In genomic region chr4:188417181-188417580, GRCh38 we compare ENCODE assay signal across 19 cellular contexts.
DNase-seq lines count a peak whose midpoint lies in the region; ATAC-seq, FAIRE-seq and TF ChIP-seq lines count a peak whose summit lies in the region.
"Had no signal": no experiment of that assay in that cellular context is flagged by ENCODE, and none has a peak within 500 bp of the region (broad histone marks: within the 10 kb centered on the region; RNA-seq: fewer than 3 reads in every experiment).

No MANE protein-coding gene starts in this region.

- H3K36me3 ChIP-seq in Karpas-422 (ENCODE audit: insufficient read depth, low read length): no peaks in the 10 kb centered on the region
- no peaks in the 10 kb centered on the region for H3K36me3 ChIP-seq in PC-3 (ENCODE audit: low read depth, low read length)
- H3K36me3 ChIP-seq in kidney (ENCODE audit: control insufficient read depth in 1 of 2, insufficient read depth in 2 of 2, low read length in 2 of 2): no peaks in the 10 kb centered on the region
- H3K36me3 ChIP-seq in trophoblast cell (ENCODE audit: control insufficient read depth in 1 of 2, insufficient read depth in 2 of 2, low read length in 2 of 2): no peaks in the 10 kb centered on the region
- H3K36me3 ChIP-seq: heart left ventricle, Peyer's patch, uterus had no signal

- no peak overlapping the region for H3K4me2 ChIP-seq in Karpas-422 (ENCODE audit: low read depth, low read length, poor library complexity, severe bottlenecking)
- no peak overlapping the region for H3K4me2 ChIP-seq in PC-3 (ENCODE audit: low read length)
- no peak overlapping the region for H3K4me2 ChIP-seq in trophoblast cell (ENCODE audit: low read length)

- H3K79me2 ChIP-seq in Karpas-422 (ENCODE audit: low read length) (no peaks in the 10 kb centered on the region), PC-3 (ENCODE audit: low read length) (no peaks in the 10 kb centered on the region), trophoblast cell (ENCODE audit: control insufficient read depth, insufficient read depth, low read length, poor library complexity) (no peaks in the 10 kb centered on the region)

- no peak overlapping the region for H3K14ac ChIP-seq in trophoblast cell (ENCODE audit: low read length)

- intact Hi-C loops in PC-3 (cut with micrococcal nuclease): no loop called here
- intact Hi-C loops in kidney (cut with DNase I): no loop called here

- no peak overlapping the region for H2BK120ac ChIP-seq in trophoblast cell (ENCODE audit: insufficient read depth, low read length, poor library complexity)

- H3F3A ChIP-seq in PC-3 (ENCODE audit: low read length, unreplicated experiment): no peaks in the 10 kb centered on the region

- H3K4me1 ChIP-seq in Karpas-422 (ENCODE audit: low read length) (no peaks in the 10 kb centered on the region), PC-3 (ENCODE audit: insufficient read depth, low read length) (no peaks in the 10 kb centered on the region), kidney (ENCODE audit: control insufficient read depth in 1 of 2, insufficient read depth in 1 of 2, low read depth in 1 of 2, low read length in 2 of 2) (no peaks in the 10 kb centered on the region), trophoblast cell (ENCODE audit: control insufficient read depth in 1 of 2, insufficient read depth in 2 of 2, low read length in 2 of 2) (no peaks in the 10 kb centered on the region)
- H3K4me1 ChIP-seq: heart left ventricle, Peyer's patch, uterus had no signal

- H2AK5ac ChIP-seq in trophoblast cell (ENCODE audit: low read length): no peak overlapping the region

- no peak overlapping the region for H2AFZ ChIP-seq in Karpas-422 (ENCODE audit: low read length)
- no peak overlapping the region for H2AFZ ChIP-seq in PC-3 (ENCODE audit: low read length)
- H2AFZ ChIP-seq in trophoblast cell (ENCODE audit: insufficient read depth, low read length, poor library complexity): no peak overlapping the region

- BruUV-seq in PC-3 (replicated peaks; lab: Mats Ljungman, UMichigan): no TSS peak

- no peak for FAIRE-seq in kidney (lab: Jason Lieb, UNC)

- H2BK12ac ChIP-seq in trophoblast cell (ENCODE audit: low read length): no peak overlapping the region

- H4K20me1 ChIP-seq in Karpas-422 (ENCODE audit: insufficient read depth, low read depth, low read length) (no peaks in the 10 kb centered on the region), PC-3 (ENCODE audit: low read length) (no peaks in the 10 kb centered on the region)

- H3K9ac ChIP-seq in Karpas-422 (ENCODE audit: low read length) (no peak overlapping the region), PC-3 (ENCODE audit: low read length) (no peak overlapping the region), kidney (ENCODE audit: low read length in 2 of 2) (no peak overlapping the region), trophoblast cell (ENCODE audit: low read length) (no peak overlapping the region)

- TF ChIP-seq CTCF in PC-3 (conservative IDR thresholded peaks at IDR 0.05; ENCODE audit: low read depth, low read length): no peak
- TF ChIP-seq CTCF in kidney (IDR thresholded peaks at IDR 0.05; ENCODE audit: borderline replicate concordance, extremely low read depth, insufficient read depth): peak; percentile 25

- no CpG with 5 or more reads among the region's 3 CpGs for WGBS in trophoblast cell (ENCODE audit: extremely low coverage, insufficient coverage, insufficient read length)

- H3K9me3 ChIP-seq in Karpas-422 (ENCODE audit: low read length) (no peaks in the 10 kb centered on the region), PC-3 (ENCODE audit: low read length) (no peaks in the 10 kb centered on the region), kidney (ENCODE audit: control insufficient read depth in 1 of 2, low read length in 2 of 2) (no peaks in the 10 kb centered on the region), trophoblast cell (ENCODE audit: insufficient read depth, low read depth, low read length) (no peaks in the 10 kb centered on the region)
- H3K9me3 ChIP-seq: heart left ventricle, uterus had no signal

- H3K4me3 ChIP-seq in Karpas-422 (ENCODE audit: low read length) (no peak overlapping the region), PC-3 (ENCODE audit: low read length) (no peak overlapping the region), kidney (ENCODE audit: low read length in 2 of 2) (no peak overlapping the region), trophoblast cell (ENCODE audit: low read depth, low read length) (no peak overlapping the region)
- H3K4me3 ChIP-seq: heart left ventricle, Peyer's patch, uterus had no signal

- no peak overlapping the region for H4K8ac ChIP-seq in trophoblast cell (ENCODE audit: low read depth, low read length)

- POLR2A ChIA-PET in PC-3 (lab: Charles Lee; ENCODE audit: unreplicated experiment): no interaction called here

- no peak overlapping the region for H4K91ac ChIP-seq in trophoblast cell (ENCODE audit: low read depth, low read length)

- CTCF ChIA-PET in PC-3 (lab: Charles Lee): no interaction called here

- DNase-seq in DMS153 treated with DMSO at 0.1 percent for 48 hours (lab: John Stamatoyannopoulos, UW; ENCODE audit: unreplicated experiment) (peak; percentile 31), Karpas-422 (peak; percentile 44), PC-3 (peak; percentile 8), kidney (no peak), trophoblast cell (no peak), SIG-M5 (lab: John Stamatoyannopoulos, UW) (no peak), NCI-H187 (lab: John Stamatoyannopoulos, UW) (no peak)
- DNase-seq: activated CD4-positive, alpha-beta T cell treated with anti-CD3 and anti-CD28 coated beads, Interleukin-2, amount 10 ng/mL, durations not matched to agents 7 days and 5 days; activated naive CD8-positive, alpha-beta T cell treated with anti-CD3 and anti-CD28 coated beads, Interleukin-2, amount 50 U/mL, for 24 hours; activated T-cell treated with anti-CD3 and anti-CD28 coated beads, Interleukin-2, amount 50 U/mL, for 24 hours; CD4-positive, CD25-positive, alpha-beta regulatory T cell; erythroblast; heart left ventricle; naive B cell; NCI-H345; Peyer's patch; retina; uterus had no signal

- H4K12ac ChIP-seq in trophoblast cell (ENCODE audit: low read depth, low read length): no peak overlapping the region

- H3K18ac ChIP-seq in trophoblast cell (ENCODE audit: low read length): no peak overlapping the region

- H3K23ac ChIP-seq in trophoblast cell (ENCODE audit: low read length): no peak overlapping the region

- H3K27ac ChIP-seq in Karpas-422 (ENCODE audit: low read length) (no peak overlapping the region), PC-3 (ENCODE audit: low read length) (no peak overlapping the region), kidney (ENCODE audit: low read depth in 2 of 2, low read length in 2 of 2) (no peak overlapping the region), trophoblast cell (ENCODE audit: low read depth, low read length) (no peak overlapping the region)
- H3K27ac ChIP-seq: heart left ventricle, Peyer's patch, uterus had no signal

- H3K9me2 ChIP-seq in Karpas-422 (replicated peaks; ENCODE audit: insufficient read depth, low read length) (no peaks in the 10 kb centered on the region), PC-3 (replicated peaks; ENCODE audit: low read length) (no peaks in the 10 kb centered on the region)

- no peak overlapping the region for H2BK5ac ChIP-seq in trophoblast cell (ENCODE audit: low read depth, low read length, poor library complexity)

- no peak overlapping the region for H3K4ac ChIP-seq in trophoblast cell (ENCODE audit: low read depth, low read length)

- no peaks in the 10 kb centered on the region for H3K79me1 ChIP-seq in trophoblast cell (ENCODE audit: low read length)

- no peak for ATAC-seq in PC-3
- ATAC-seq: activated naive CD8-positive, alpha-beta T cell treated with anti-CD3 and anti-CD28 coated beads, Interleukin-2, amount 50 U/mL, for 24 hours; heart left ventricle; left lobe of liver had no signal

- H3K27me3 ChIP-seq in Karpas-422 (ENCODE audit: low read length): no peaks in the 10 kb centered on the region
- H3K27me3 ChIP-seq in PC-3 (ENCODE audit: low read length): no peaks in the 10 kb centered on the region
- no peaks in the 10 kb centered on the region for H3K27me3 ChIP-seq in trophoblast cell (ENCODE audit: insufficient read depth, low read length)
- H3K27me3 ChIP-seq: heart left ventricle, Peyer's patch, uterus had no signal

Comparison
In these comparisons a context has a peak if more than half of its experiments do, and no peak if none do; other contexts are left out.
1. DNase-seq: peak in DMS153 treated with DMSO at 0.1 percent for 48 hours (single experiment), Karpas-422 (single experiment) and PC-3 (single experiment); none in kidney (single experiment), trophoblast cell (0 of 2), SIG-M5 (single experiment) and NCI-H187 (0 of 2).